ENCODE assay signal across 2 cellular contexts in the genomic region with DNA sequence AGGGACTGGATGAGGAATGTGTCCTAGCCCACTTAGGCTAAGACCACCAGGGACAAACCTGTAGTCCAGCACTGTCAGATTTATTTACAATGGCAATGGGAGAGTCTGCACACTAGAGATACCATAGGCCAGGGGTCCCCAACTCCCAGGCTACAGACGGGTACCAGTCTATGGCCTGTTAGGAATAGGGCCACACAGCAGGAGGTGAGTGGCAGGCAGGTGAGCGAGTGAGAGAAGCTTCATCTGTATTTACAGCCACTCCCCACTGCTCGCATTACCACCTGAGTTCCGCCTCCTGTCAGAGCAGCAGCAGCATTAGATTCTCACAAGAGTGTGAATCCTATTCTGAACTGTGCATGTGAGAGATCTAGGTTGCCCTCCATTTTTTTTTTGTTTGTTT.
A peak's percentile ranks its signal among the peaks of the same experiment; 100 is the strongest.
TF ChIP-seq lines count a peak whose summit lies in the region.

No MANE protein-coding gene starts in this region.

TF ChIP-seq in HEK293T, 16 proteins besides CTCF, POLR2A, EP300 and RAD21:
- TF ChIP-seq, protein P1, sequence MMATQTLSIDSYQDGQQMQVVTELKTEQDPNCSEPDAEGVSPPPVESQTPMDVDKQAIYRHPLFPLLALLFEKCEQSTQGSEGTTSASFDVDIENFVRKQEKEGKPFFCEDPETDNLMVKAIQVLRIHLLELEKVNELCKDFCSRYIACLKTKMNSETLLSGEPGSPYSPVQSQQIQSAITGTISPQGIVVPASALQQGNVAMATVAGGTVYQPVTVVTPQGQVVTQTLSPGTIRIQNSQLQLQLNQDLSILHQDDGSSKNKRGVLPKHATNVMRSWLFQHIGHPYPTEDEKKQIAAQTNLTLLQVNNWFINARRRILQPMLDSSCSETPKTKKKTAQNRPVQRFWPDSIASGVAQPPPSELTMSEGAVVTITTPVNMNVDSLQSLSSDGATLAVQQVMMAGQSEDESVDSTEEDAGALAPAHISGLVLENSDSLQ (IDR thresholded peaks at IDR 0.05) = peak; percentile 84
- TF ChIP-seq L3MBTL2 (conservative IDR thresholded peaks at IDR 0.05) = no peak

TF ChIP-seq in K562, 482 proteins besides CTCF, POLR2A, EP300 and RAD21:
- TF ChIP-seq, protein P2, sequence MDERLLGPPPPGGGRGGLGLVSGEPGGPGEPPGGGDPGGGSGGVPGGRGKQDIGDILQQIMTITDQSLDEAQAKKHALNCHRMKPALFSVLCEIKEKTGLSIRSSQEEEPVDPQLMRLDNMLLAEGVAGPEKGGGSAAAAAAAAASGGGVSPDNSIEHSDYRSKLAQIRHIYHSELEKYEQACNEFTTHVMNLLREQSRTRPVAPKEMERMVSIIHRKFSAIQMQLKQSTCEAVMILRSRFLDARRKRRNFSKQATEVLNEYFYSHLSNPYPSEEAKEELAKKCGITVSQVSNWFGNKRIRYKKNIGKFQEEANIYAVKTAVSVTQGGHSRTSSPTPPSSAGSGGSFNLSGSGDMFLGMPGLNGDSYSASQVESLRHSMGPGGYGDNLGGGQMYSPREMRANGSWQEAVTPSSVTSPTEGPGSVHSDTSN (CRISPR knock-in tag; IDR thresholded peaks at IDR 0.05; ENCODE audit: low read depth) = no peak
- TF ChIP-seq, protein P2 (tag; conservative IDR thresholded peaks at IDR 0.05; ENCODE audit: low read depth) = 0 out of 2 replicates have a peak, but pooled peaks have one; percentile 43
- TF ChIP-seq, protein P1 (IDR thresholded peaks at IDR 0.05) = peak; percentile 91
- TF ChIP-seq, protein P3, sequence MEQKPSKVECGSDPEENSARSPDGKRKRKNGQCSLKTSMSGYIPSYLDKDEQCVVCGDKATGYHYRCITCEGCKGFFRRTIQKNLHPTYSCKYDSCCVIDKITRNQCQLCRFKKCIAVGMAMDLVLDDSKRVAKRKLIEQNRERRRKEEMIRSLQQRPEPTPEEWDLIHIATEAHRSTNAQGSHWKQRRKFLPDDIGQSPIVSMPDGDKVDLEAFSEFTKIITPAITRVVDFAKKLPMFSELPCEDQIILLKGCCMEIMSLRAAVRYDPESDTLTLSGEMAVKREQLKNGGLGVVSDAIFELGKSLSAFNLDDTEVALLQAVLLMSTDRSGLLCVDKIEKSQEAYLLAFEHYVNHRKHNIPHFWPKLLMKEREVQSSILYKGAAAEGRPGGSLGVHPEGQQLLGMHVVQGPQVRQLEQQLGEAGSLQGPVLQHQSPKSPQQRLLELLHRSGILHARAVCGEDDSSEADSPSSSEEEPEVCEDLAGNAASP (IDR thresholded peaks at IDR 0.05) = no peak
